Comparison of ENCODE assay signal across 8 cellular contexts in the genomic region with DNA sequence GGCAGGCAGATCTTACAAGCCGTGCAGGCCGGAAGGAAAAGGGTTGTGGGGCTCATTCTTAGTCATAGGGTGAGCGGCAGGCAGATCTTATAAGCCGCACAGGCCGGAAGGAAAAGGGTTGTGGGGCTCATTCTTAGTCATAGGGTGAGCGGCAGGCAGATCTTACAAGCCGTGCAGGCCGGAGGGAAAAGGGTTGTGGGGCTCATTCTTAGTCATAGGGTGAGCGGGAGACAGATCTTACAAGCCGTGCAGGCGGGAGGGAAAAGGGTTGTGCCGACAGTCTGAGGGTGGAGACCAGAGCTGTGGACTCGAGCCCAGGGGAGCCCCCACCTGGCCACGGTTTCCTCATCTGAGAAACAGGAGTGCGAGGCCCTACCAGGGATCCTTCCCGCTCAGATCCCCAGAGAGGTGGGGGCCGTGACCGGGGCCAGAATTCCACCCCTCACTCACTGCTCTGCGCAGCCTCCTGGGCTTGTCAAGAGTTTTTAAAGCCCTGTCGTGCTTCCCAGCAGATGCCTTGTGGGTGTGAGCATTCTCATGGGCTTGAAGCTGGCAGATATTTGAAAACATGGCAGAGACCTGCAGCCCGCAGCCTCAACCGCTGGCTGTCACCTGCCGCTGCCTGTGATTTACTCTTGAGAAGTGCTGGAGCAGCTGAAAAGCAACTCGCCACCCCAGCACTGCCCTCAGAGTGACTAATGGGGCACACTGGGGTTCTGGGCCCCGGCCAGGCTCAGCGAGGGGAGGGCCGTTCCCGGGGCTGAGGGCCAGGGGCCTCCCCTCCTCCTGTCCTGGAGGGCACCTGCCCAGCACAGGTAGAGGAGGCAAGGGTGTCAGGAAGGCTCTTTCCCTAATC. TPM values are rescaled to one million over a fixed set of nuclear protein-coding genes. Genes with fewer than 3 reads are reported as not detected.
A peak's percentile ranks its signal among the peaks of the same experiment; 100 is the strongest.
DNase-seq lines count a peak whose midpoint lies in the region; ATAC-seq, FAIRE-seq and TF ChIP-seq lines count a peak whose summit lies in the region.

No MANE protein-coding gene starts in this region.

- peaks cover 13% of the 10 kb centered on the region for H3K27me3 ChIP-seq in kidney epithelial cell (ENCODE audit: control insufficient read depth, insufficient read depth, low read length)

- H3K4me1 Mint-ChIP-seq in activated naive CD8-positive, alpha-beta T cell (ENCODE audit: low read depth): peaks cover 32% of the 10 kb centered on the region

- H3K27ac Mint-ChIP-seq in activated naive CD8-positive, alpha-beta T cell: peak overlapping the region; percentile 89

- no peak for TF ChIP-seq CTCF in kidney epithelial cell (IDR thresholded peaks at IDR 0.05; ENCODE audit: insufficient read depth, low read length, poor library complexity, severe bottlenecking)

- H3K36me3 Mint-ChIP-seq in activated naive CD8-positive, alpha-beta T cell: peaks cover 2% of the 10 kb centered on the region

- no peak for FAIRE-seq in frontal cortex (lab: Jason Lieb, UNC)

- peak; percentile 63 for ATAC-seq in GM19025 (IDR thresholded peaks at IDR 0.05; ENCODE audit: low read depth, unreplicated experiment)
- peak; percentile 69 for ATAC-seq in HG03280 (IDR thresholded peaks at IDR 0.05; ENCODE audit: unreplicated experiment)

- peak overlapping the region; percentile 84 for H3K4me3 Mint-ChIP-seq in activated naive CD8-positive, alpha-beta T cell

- H3K4me3 ChIP-seq in kidney epithelial cell (ENCODE audit: low read depth, low read length): no peak overlapping the region

- peaks cover 3% of the 10 kb centered on the region for H3K27me3 Mint-ChIP-seq in activated naive CD8-positive, alpha-beta T cell

- no peaks in the 10 kb centered on the region for H3K36me3 ChIP-seq in kidney epithelial cell (ENCODE audit: control insufficient read depth, insufficient read depth, low read length)

- DNase-seq in SW480 (ENCODE audit: low spot score) (peak; percentile 98), kidney epithelial cell (ENCODE audit: low read depth) (peak; percentile 34), frontal cortex (ENCODE audit: low spot score in 2 of 2) (no peak), DMS153 (lab: John Stamatoyannopoulos, UW) (no peak)
- peak; percentile 61 to 75 for DNase-seq in stimulated activated CD8-positive, alpha-beta memory T cell treated with anti-CD3 and anti-CD28 coated beads, Interleukin-15, amount 100 ng/mL, for 4 hours (ENCODE audit: low read depth in 2 of 2)

- no peaks in the 10 kb centered on the region for H3K9me3 Mint-ChIP-seq in activated naive CD8-positive, alpha-beta T cell (ENCODE audit: low read depth)

RNA-seq across cellular contexts. Expression of a gene that starts 31.9 kb away (rescaled TPM):
- 0.08 and 0.14 TPM in 2 replicates for total RNA-seq in kidney epithelial cell
- total RNA-seq in frontal cortex: 4.9 TPM

RNA-seq across cellular contexts. Expression of a gene that starts 55.8 kb away (rescaled TPM):
- total RNA-seq in kidney epithelial cell (15.1 and 19.8 TPM in 2 replicates), frontal cortex (20.0 TPM)

Comparison
In these comparisons a context has a peak if more than half of its experiments do, and no peak if none do; other contexts are left out.
1. DNase-seq: peak in SW480 (single experiment), kidney epithelial cell (single experiment) and stimulated activated CD8-positive, alpha-beta memory T cell treated with anti-CD3 and anti-CD28 coated beads, Interleukin-15, amount 100 ng/mL, for 4 hours (2 of 2); none in frontal cortex (0 of 2) and DMS153 (single experiment).